In the genomic region with DNA sequence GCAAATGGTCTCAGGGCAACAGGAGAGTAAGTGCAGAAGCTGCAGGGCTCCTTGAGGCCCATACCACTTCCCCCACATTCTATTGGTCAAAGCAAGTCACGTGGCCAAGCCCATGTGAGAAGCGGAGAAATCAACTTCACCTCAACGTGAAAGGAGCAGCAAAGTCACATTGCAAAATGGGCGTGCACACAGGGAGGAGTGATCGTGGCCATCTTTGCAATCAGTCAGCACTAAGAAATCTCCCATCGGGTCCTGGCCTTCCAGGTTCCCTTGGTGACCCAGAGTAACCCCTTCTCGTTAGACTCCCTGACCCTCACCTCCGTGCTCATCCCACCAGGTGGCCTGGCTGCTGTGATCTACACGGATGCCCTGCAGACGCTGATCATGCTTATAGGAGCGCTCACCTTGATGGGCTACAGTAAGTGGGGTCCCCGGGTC, we compare ENCODE assay signal across 3 cellular contexts.
A peak's percentile ranks its signal among the peaks of the same experiment; 100 is the strongest.
TF ChIP-seq lines count a peak whose summit lies in the region.

No MANE protein-coding gene starts in this region.

TF ChIP-seq in SK-N-SH, 30 proteins besides CTCF, POLR2A, EP300 and RAD21:
- TF ChIP-seq, protein P1, sequence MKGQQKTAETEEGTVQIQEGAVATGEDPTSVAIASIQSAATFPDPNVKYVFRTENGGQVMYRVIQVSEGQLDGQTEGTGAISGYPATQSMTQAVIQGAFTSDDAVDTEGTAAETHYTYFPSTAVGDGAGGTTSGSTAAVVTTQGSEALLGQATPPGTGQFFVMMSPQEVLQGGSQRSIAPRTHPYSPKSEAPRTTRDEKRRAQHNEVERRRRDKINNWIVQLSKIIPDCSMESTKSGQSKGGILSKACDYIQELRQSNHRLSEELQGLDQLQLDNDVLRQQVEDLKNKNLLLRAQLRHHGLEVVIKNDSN (IDR thresholded peaks at IDR 0.05; ENCODE audit: borderline replicate concordance, low read depth) = peak; percentile 38; the same call in 1 of the 2 replicates
- TF ChIP-seq, protein P2, sequence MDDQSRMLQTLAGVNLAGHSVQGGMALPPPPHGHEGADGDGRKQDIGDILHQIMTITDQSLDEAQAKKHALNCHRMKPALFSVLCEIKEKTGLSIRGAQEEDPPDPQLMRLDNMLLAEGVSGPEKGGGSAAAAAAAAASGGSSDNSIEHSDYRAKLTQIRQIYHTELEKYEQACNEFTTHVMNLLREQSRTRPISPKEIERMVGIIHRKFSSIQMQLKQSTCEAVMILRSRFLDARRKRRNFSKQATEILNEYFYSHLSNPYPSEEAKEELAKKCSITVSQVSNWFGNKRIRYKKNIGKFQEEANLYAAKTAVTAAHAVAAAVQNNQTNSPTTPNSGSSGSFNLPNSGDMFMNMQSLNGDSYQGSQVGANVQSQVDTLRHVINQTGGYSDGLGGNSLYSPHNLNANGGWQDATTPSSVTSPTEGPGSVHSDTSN (IDR thresholded peaks at IDR 0.05) = no peak
- TF ChIP-seq CHD2 (IDR thresholded peaks at IDR 0.05; ENCODE audit: low read length, partially characterized antibody) (no peak), FOXJ3 (CRISPR knock-in tag; IDR thresholded peaks at IDR 0.05) (no peak)

TF ChIP-seq in SK-N-SH treated with all-trans-retinoic acid at 6 μM for 48 hours, 23 proteins besides CTCF, POLR2A, EP300 and RAD21:
- TF ChIP-seq ZNF565 (CRISPR knock-in tag; conservative IDR thresholded peaks at IDR 0.05; ENCODE audit: low read depth) = no peak
- TF ChIP-seq RARB (CRISPR knock-in tag; IDR thresholded peaks at IDR 0.05) = no peak
- TF ChIP-seq CSDC2 (CRISPR knock-in tag; IDR thresholded peaks at IDR 0.05) = no peak
- TF ChIP-seq, protein P3, sequence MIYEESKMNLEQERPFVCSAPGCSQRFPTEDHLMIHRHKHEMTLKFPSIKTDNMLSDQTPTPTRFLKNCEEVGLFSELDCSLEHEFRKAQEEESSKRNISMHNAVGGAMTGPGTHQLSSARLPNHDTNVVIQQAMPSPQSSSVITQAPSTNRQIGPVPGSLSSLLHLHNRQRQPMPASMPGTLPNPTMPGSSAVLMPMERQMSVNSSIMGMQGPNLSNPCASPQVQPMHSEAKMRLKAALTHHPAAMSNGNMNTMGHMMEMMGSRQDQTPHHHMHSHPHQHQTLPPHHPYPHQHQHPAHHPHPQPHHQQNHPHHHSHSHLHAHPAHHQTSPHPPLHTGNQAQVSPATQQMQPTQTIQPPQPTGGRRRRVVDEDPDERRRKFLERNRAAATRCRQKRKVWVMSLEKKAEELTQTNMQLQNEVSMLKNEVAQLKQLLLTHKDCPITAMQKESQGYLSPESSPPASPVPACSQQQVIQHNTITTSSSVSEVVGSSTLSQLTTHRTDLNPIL (CRISPR knock-in tag; IDR thresholded peaks at IDR 0.05; ENCODE audit: low read depth) = no peak
- no peak for TF ChIP-seq ISL1 (CRISPR knock-in tag; IDR thresholded peaks at IDR 0.05)
- TF ChIP-seq ZC3H10 (CRISPR knock-in tag; IDR thresholded peaks at IDR 0.05) = no peak
- no peak for TF ChIP-seq TCF4 (CRISPR knock-in tag; IDR thresholded peaks at IDR 0.05; ENCODE audit: borderline replicate concordance)

TF ChIP-seq in H1, 55 proteins besides CTCF, POLR2A, EP300 and RAD21:
- TF ChIP-seq, protein P4, sequence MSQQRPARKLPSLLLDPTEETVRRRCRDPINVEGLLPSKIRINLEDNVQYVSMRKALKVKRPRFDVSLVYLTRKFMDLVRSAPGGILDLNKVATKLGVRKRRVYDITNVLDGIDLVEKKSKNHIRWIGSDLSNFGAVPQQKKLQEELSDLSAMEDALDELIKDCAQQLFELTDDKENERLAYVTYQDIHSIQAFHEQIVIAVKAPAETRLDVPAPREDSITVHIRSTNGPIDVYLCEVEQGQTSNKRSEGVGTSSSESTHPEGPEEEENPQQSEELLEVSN (IDR thresholded peaks at IDR 0.05) = peak; percentile 29; the same call in 1 of the 2 replicates
- no peak for TF ChIP-seq CHD1 (IDR thresholded peaks at IDR 0.05; ENCODE audit: low read depth, low read length)
- TF ChIP-seq BCL11A (IDR thresholded peaks at IDR 0.05; ENCODE audit: low read depth in 2 of 2, low read length in 2 of 2) = no peak
- TF ChIP-seq JUND (IDR thresholded peaks at IDR 0.05; ENCODE audit: low read length) = no peak
- TF ChIP-seq ASH2L (IDR thresholded peaks at IDR 0.05; ENCODE audit: low read length) = no peak
- TF ChIP-seq, protein P5, sequence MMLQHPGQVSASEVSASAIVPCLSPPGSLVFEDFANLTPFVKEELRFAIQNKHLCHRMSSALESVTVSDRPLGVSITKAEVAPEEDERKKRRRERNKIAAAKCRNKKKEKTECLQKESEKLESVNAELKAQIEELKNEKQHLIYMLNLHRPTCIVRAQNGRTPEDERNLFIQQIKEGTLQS (IDR thresholded peaks at IDR 0.05; ENCODE audit: insufficient read depth, low read depth, low read length) = no peak
- TF ChIP-seq, protein P6, sequence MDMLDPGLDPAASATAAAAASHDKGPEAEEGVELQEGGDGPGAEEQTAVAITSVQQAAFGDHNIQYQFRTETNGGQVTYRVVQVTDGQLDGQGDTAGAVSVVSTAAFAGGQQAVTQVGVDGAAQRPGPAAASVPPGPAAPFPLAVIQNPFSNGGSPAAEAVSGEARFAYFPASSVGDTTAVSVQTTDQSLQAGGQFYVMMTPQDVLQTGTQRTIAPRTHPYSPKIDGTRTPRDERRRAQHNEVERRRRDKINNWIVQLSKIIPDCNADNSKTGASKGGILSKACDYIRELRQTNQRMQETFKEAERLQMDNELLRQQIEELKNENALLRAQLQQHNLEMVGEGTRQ (IDR thresholded peaks at IDR 0.05; ENCODE audit: low read length) = peak; percentile 73
- TF ChIP-seq SIX5 (IDR thresholded peaks at IDR 0.05; ENCODE audit: low read depth, low read length) = no peak
- no peak for TF ChIP-seq CBX8 (IDR thresholded peaks at IDR 0.05; ENCODE audit: borderline replicate concordance, low read depth, low read length)
- no peak for TF ChIP-seq CHD2 (IDR thresholded peaks at IDR 0.05; ENCODE audit: low read length)
- no peak for TF ChIP-seq TBP (IDR thresholded peaks at IDR 0.05; ENCODE audit: low read depth, low read length)
- TF ChIP-seq CBX5 (IDR thresholded peaks at IDR 0.05; ENCODE audit: low read depth, low read length) = no peak
- no peak for TF ChIP-seq TAF7 (optimal IDR thresholded peaks at IDR 0.05; ENCODE audit: borderline replicate concordance, low read depth, low read length)
- TF ChIP-seq SP2 (IDR thresholded peaks at IDR 0.05; ENCODE audit: low read length) = no peak
- no peak for TF ChIP-seq JUN (IDR thresholded peaks at IDR 0.05; ENCODE audit: low read depth, low read length)
- TF ChIP-seq SP4 (IDR thresholded peaks at IDR 0.05; ENCODE audit: low read length) = no peak
- TF ChIP-seq, protein P7, sequence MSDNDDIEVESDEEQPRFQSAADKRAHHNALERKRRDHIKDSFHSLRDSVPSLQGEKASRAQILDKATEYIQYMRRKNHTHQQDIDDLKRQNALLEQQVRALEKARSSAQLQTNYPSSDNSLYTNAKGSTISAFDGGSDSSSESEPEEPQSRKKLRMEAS (IDR thresholded peaks at IDR 0.05) = peak; percentile 54; the same call in 1 of the 2 replicates
- no peak for TF ChIP-seq KDM5A (IDR thresholded peaks at IDR 0.05; ENCODE audit: low read length)
- TF ChIP-seq HDAC2 (IDR thresholded peaks at IDR 0.05; ENCODE audit: borderline replicate concordance in 1 of 2, low read depth in 2 of 2, low read length in 2 of 2) = no peak
- no peak for TF ChIP-seq CREB1 (IDR thresholded peaks at IDR 0.05)
